14 cellular contexts compared by ENCODE assay signal in the genomic region with DNA sequence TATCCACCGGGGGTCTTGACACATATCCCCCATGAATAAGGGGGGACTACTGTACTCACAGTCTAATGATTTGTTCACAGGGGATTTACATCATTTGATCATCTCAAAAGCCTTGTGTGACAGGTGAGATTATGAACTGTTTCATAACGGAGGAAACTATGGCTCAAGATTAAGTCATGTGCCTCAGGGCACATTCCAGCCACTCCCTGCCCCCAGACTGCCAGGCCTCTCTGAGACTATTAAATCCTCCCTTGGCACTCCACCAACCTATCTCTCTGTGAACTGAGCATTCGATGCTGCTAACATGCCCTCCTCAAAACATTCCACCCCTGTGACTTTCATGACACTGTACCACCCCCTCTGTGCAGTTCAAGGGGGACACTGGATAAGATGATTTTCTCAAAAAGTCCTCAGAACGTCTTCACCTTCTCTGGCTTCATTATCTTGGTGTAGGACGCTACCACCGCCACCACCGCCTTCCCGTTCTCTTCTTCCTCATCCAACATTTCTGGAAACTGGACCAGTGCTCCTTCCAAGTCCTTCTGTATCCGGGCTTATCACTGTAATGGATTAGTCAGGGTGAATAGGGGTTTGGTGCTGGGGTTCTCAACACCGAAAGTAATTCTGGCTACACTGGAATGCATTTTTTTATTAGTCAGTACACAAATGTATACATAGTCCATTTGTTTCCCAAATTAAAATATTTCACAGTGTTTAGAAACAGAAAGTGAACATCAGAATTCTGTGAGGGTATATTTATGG.
DNase-seq lines count a peak whose midpoint lies in the region; FAIRE-seq and TF ChIP-seq lines count a peak whose summit lies in the region.
"Had no signal": no experiment of that assay in that cellular context is flagged by ENCODE, and none has a peak within 500 bp of the region (broad histone marks: within the 10 kb centered on the region; RNA-seq: fewer than 3 reads in every experiment).

No MANE protein-coding gene starts in this region.

- no peaks in the 10 kb centered on the region for H3K9me3 Mint-ChIP-seq in activated T-cell treated with anti-CD3 and anti-CD28 coated beads, Interleukin-2, amount 50 U/mL, for 24 hours

- no peaks in the 10 kb centered on the region for H3K27me3 ChIP-seq in ovary

- no peaks in the 10 kb centered on the region for H3K9me3 ChIP-seq in ovary

- no peak for TF ChIP-seq EP300 in ovary (IDR thresholded peaks at IDR 0.05)

- no peaks in the 10 kb centered on the region for H3K4me1 ChIP-seq in ovary (ENCODE audit: insufficient read depth)

- TF ChIP-seq CTCF in fibroblast of the aortic adventitia (IDR thresholded peaks at IDR 0.05; ENCODE audit: insufficient read depth, low read length) (no peak), retinal pigment epithelial cell (conservative IDR thresholded peaks at IDR 0.05; ENCODE audit: low read depth, low read length) (no peak), ovary (IDR thresholded peaks at IDR 0.05) (no peak), coronary artery (IDR thresholded peaks at IDR 0.05) (no peak)

- TF ChIP-seq POLR2A in H54 (IDR thresholded peaks at IDR 0.05; ENCODE audit: low read depth, low read length) (no peak), ovary (IDR thresholded peaks at IDR 0.05) (no peak)

- H3K27ac ChIP-seq in ovary: no peak overlapping the region
- H3K27ac ChIP-seq in coronary artery: peak overlapping the region in 1 of 2 donors; percentile 36

- no peaks in the 10 kb centered on the region for H3K27me3 Mint-ChIP-seq in activated T-cell treated with anti-CD3 and anti-CD28 coated beads, Interleukin-2, amount 50 U/mL, for 24 hours

- no peaks in the 10 kb centered on the region for H3K4me1 Mint-ChIP-seq in activated T-cell treated with anti-CD3 and anti-CD28 coated beads, Interleukin-2, amount 50 U/mL, for 24 hours (ENCODE audit: low read depth)
- H3K4me1 Mint-ChIP-seq: H9 had no signal

- intact Hi-C loops in ovary (cut with DNase I): no loop called here

- H3K36me3 ChIP-seq in ovary: no peaks in the 10 kb centered on the region

- H3K4me3 Mint-ChIP-seq in activated T-cell treated with anti-CD3 and anti-CD28 coated beads, Interleukin-2, amount 50 U/mL, for 24 hours: no peak overlapping the region
- H3K4me3 Mint-ChIP-seq: H9 had no signal

- H3K27ac Mint-ChIP-seq in activated T-cell treated with anti-CD3 and anti-CD28 coated beads, Interleukin-2, amount 50 U/mL, for 24 hours: no peak overlapping the region

- no peaks in the 10 kb centered on the region for H3K36me3 Mint-ChIP-seq in activated T-cell treated with anti-CD3 and anti-CD28 coated beads, Interleukin-2, amount 50 U/mL, for 24 hours (ENCODE audit: low read depth)

- DNase-seq in H54 (ENCODE audit: insufficient read length, low spot score): peak; percentile 19
- peak; percentile 96 for DNase-seq in RPMI7951 (ENCODE audit: low read depth)
- peak; percentile 65 for DNase-seq in fibroblast of the aortic adventitia (ENCODE audit: low read depth)
- DNase-seq in retinal pigment epithelial cell (ENCODE audit: low read depth): peak; percentile 91
- DNase-seq in activated T-cell treated with anti-CD3 and anti-CD28 coated beads, Interleukin-2, amount 50 U/mL, for 24 hours: no peak
- DNase-seq in ovary: no peak
- DNase-seq in stimulated activated naive CD4-positive, alpha-beta T cell (lab: John Stamatoyannopoulos, UW): no peak
- DNase-seq in coronary artery (ENCODE audit: low spot score): no peak
- DNase-seq: activated CD4-positive, alpha-beta T cell treated with anti-CD3 and anti-CD28 coated beads for 1 hour; activated naive CD4-positive, alpha-beta T cell treated with Interleukin-2 at 50 U/mL for 16 hours; H9; NCI-H187 had no signal

- WGBS in ovary, 3 donors: 63 to 69% (median 67%) methylated on average over 10 of the region's 10 CpGs

- H3K4me3 ChIP-seq in fibroblast of the aortic adventitia (ENCODE audit: low read depth, low read length) (no peak overlapping the region), retinal pigment epithelial cell (ENCODE audit: low read length) (peak overlapping the region; percentile 30), ovary (no peak overlapping the region), coronary artery (no peak overlapping the region)

- FAIRE-seq in H54 (lab: Jason Lieb, UNC): peak; percentile 75
- FAIRE-seq: G401.6, islet of Langerhans had no signal

Comparison
In these comparisons a context has a peak if more than half of its experiments do, and no peak if none do; other contexts are left out.
1. DNase-seq: peak in H54 (single experiment), RPMI7951 (single experiment), fibroblast of the aortic adventitia (single experiment) and retinal pigment epithelial cell (single experiment); none in activated T-cell treated with anti-CD3 and anti-CD28 coated beads, Interleukin-2, amount 50 U/mL, for 24 hours (single experiment), ovary (0 of 5), stimulated activated naive CD4-positive, alpha-beta T cell (0 of 6) and coronary artery (single experiment).